14 cellular contexts compared by ENCODE assay signal in the genomic region with DNA sequence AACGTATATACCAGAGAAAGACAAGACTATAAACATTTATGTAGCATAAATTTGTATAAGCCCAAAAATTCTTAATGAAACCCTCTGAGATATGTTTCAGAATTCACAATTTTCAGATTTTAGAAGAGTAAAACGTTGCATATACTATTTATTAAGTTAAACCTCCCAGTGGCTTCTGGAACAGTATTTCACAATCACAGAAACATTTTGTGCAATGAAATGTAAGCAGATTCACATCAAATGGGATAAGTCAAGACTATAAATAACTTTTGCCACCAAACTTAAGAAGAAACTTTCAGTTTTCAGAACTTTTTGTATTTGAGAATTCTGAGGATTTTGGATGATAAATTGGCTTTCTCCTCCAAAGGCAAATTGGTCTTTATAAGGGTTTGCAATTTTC. TPM values are rescaled to one million over a fixed set of nuclear protein-coding genes. Genes with fewer than 3 reads are reported as not detected.
DNase-seq lines count a peak whose midpoint lies in the region; ATAC-seq, FAIRE-seq and TF ChIP-seq lines count a peak whose summit lies in the region.
"Had no signal": no experiment of that assay in that cellular context is flagged by ENCODE, and none has a peak within 500 bp of the region (broad histone marks: within the 10 kb centered on the region; RNA-seq: fewer than 3 reads in every experiment).

No MANE protein-coding gene starts in this region.

- H3K27me3 Mint-ChIP-seq in activated naive CD8-positive, alpha-beta T cell: no peaks in the 10 kb centered on the region
- H3K27me3 Mint-ChIP-seq in activated naive CD8-positive, alpha-beta T cell treated with anti-CD3 and anti-CD28 coated beads, Interleukin-2, amount 50 U/mL, for 24 hours: no peaks in the 10 kb centered on the region
- no peaks in the 10 kb centered on the region for H3K27me3 Mint-ChIP-seq in activated T-helper 2 cell treated with anti-CD3 and anti-CD28 coated beads, Interferon-gamma antibody, Interleukin-2, Interleukin-4, amounts not matched to agents 10 μg/mL and 5 μg/mL and 100 μg/mL, durations not matched to agents 14 hours and 24 hours and 36 hours (ENCODE audit: low read depth)

- H3K36me3 ChIP-seq in uterus: no peaks in the 10 kb centered on the region
- H3K36me3 ChIP-seq: ovary had no signal

- H3K9me3 ChIP-seq in uterus: no peaks in the 10 kb centered on the region
- H3K9me3 ChIP-seq: ovary, upper lobe of left lung had no signal

- peaks cover 49% of the 10 kb centered on the region for H3K4me1 Mint-ChIP-seq in activated naive CD8-positive, alpha-beta T cell (ENCODE audit: low read depth)
- peaks cover 28% of the 10 kb centered on the region for H3K4me1 Mint-ChIP-seq in activated naive CD8-positive, alpha-beta T cell treated with anti-CD3 and anti-CD28 coated beads, Interleukin-2, amount 50 U/mL, for 24 hours
- H3K4me1 Mint-ChIP-seq in activated T-helper 2 cell treated with anti-CD3 and anti-CD28 coated beads, Interferon-gamma antibody, Interleukin-2, Interleukin-4, amounts not matched to agents 10 μg/mL and 5 μg/mL and 100 μg/mL, durations not matched to agents 14 hours and 24 hours and 36 hours (ENCODE audit: low read depth): peaks cover 24% of the 10 kb centered on the region

- DNase-seq in activated naive CD8-positive, alpha-beta T cell treated with anti-CD3 and anti-CD28 coated beads, Interleukin-2, amount 50 U/mL, for 24 hours: no peak
- no peak for DNase-seq in activated T-helper 2 cell treated with anti-CD3 and anti-CD28 coated beads, Interferon-gamma antibody, Interleukin-2, Interleukin-4, amounts not matched to agents 10 μg/mL and 5 μg/mL and 100 μg/mL, durations not matched to agents 14 hours and 24 hours and 36 hours (ENCODE audit: low spot score)
- peak; percentile 27 for DNase-seq in kidney glomerular epithelial cell (lab: John Stamatoyannopoulos, UW)
- DNase-seq in uterus: no peak
- no peak for DNase-seq in erythroblast (lab: John Stamatoyannopoulos, UW)
- no peak for DNase-seq in NCI-H1694 (lab: John Stamatoyannopoulos, UW)
- DNase-seq in GM12891 (ENCODE audit: insufficient read length, low spot score): no peak
- DNase-seq: activated CD4-positive, alpha-beta T cell treated with anti-CD3 and anti-CD28 coated beads, Interleukin-2, amount 50 U/mL, for 1 hour; kidney; NCI-H510A treated with DMSO at 0.1 percent for 48 hours; ovary; upper lobe of left lung had no signal

- H3K4me3 Mint-ChIP-seq in activated naive CD8-positive, alpha-beta T cell: peak overlapping the region; percentile 32
- H3K4me3 Mint-ChIP-seq in activated naive CD8-positive, alpha-beta T cell treated with anti-CD3 and anti-CD28 coated beads, Interleukin-2, amount 50 U/mL, for 24 hours: no peak overlapping the region
- no peak overlapping the region for H3K4me3 Mint-ChIP-seq in activated T-helper 2 cell treated with anti-CD3 and anti-CD28 coated beads, Interferon-gamma antibody, Interleukin-2, Interleukin-4, amounts not matched to agents 10 μg/mL and 5 μg/mL and 100 μg/mL, durations not matched to agents 14 hours and 24 hours and 36 hours (ENCODE audit: low read depth)

- TF ChIP-seq CTCF in uterus (IDR thresholded peaks at IDR 0.05): no peak

- H3K9me3 Mint-ChIP-seq in activated naive CD8-positive, alpha-beta T cell (ENCODE audit: low read depth): no peaks in the 10 kb centered on the region
- no peaks in the 10 kb centered on the region for H3K9me3 Mint-ChIP-seq in activated naive CD8-positive, alpha-beta T cell treated with anti-CD3 and anti-CD28 coated beads, Interleukin-2, amount 50 U/mL, for 24 hours
- no peaks in the 10 kb centered on the region for H3K9me3 Mint-ChIP-seq in activated T-helper 2 cell treated with anti-CD3 and anti-CD28 coated beads, Interferon-gamma antibody, Interleukin-2, Interleukin-4, amounts not matched to agents 10 μg/mL and 5 μg/mL and 100 μg/mL, durations not matched to agents 14 hours and 24 hours and 36 hours

- peaks cover 4 to 12% of the 10 kb centered on the region in 2 donors for H3K4me1 ChIP-seq in uterus

- intact Hi-C loops in activated T-helper 2 cell treated with anti-CD3 and anti-CD28 coated beads, Interferon-gamma antibody, Interleukin-2, Interleukin-4, amounts not matched to agents 10 μg/mL and 5 μg/mL and 100 μg/mL, durations not matched to agents 14 hours and 24 hours and 36 hours (cut with micrococcal nuclease): no loop called here
- intact Hi-C loops in uterus (cut with DNase I; ENCODE audit: low total_unique reads): no loop called here

- FAIRE-seq in GM12891 (lab: Jason Lieb, UNC): no peak
- FAIRE-seq: H1, kidney had no signal

- H3K27ac ChIP-seq in uterus: peak overlapping the region; percentile 57 to 66
- H3K27ac ChIP-seq: ovary had no signal

- no peak overlapping the region for H3K4me3 ChIP-seq in uterus
- H3K4me3 ChIP-seq: ovary, upper lobe of left lung had no signal

- no peaks in the 10 kb centered on the region for H3K27me3 ChIP-seq in uterus
- H3K27me3 ChIP-seq: ovary, upper lobe of left lung had no signal

- peak overlapping the region; percentile 61 for H3K27ac Mint-ChIP-seq in activated naive CD8-positive, alpha-beta T cell
- H3K27ac Mint-ChIP-seq in activated naive CD8-positive, alpha-beta T cell treated with anti-CD3 and anti-CD28 coated beads, Interleukin-2, amount 50 U/mL, for 24 hours: no peak overlapping the region
- H3K27ac Mint-ChIP-seq in activated T-helper 2 cell treated with anti-CD3 and anti-CD28 coated beads, Interferon-gamma antibody, Interleukin-2, Interleukin-4, amounts not matched to agents 10 μg/mL and 5 μg/mL and 100 μg/mL, durations not matched to agents 14 hours and 24 hours and 36 hours: peak overlapping the region; percentile 46

- no peak for ATAC-seq in activated naive CD8-positive, alpha-beta T cell treated with anti-CD3 and anti-CD28 coated beads, Interleukin-2, amount 50 U/mL, for 24 hours

- H3K36me3 Mint-ChIP-seq in activated naive CD8-positive, alpha-beta T cell: peaks cover 5% of the 10 kb centered on the region
- peaks cover 44% of the 10 kb centered on the region for H3K36me3 Mint-ChIP-seq in activated naive CD8-positive, alpha-beta T cell treated with anti-CD3 and anti-CD28 coated beads, Interleukin-2, amount 50 U/mL, for 24 hours (ENCODE audit: low read depth)
- peaks cover 71% of the 10 kb centered on the region for H3K36me3 Mint-ChIP-seq in activated T-helper 2 cell treated with anti-CD3 and anti-CD28 coated beads, Interferon-gamma antibody, Interleukin-2, Interleukin-4, amounts not matched to agents 10 μg/mL and 5 μg/mL and 100 μg/mL, durations not matched to agents 14 hours and 24 hours and 36 hours (ENCODE audit: low read depth)

- TF ChIP-seq POLR2A in uterus (IDR thresholded peaks at IDR 0.05) (no peak), erythroblast (IDR thresholded peaks at IDR 0.05; ENCODE audit: low read length) (no peak), GM12891 (IDR thresholded peaks at IDR 0.05; ENCODE audit: low read depth, low read length) (no peak)

TF ChIP-seq in GM12891, 5 proteins besides CTCF, POLR2A, EP300 and RAD21:
- TF ChIP-seq POLR2AphosphoS5 (IDR thresholded peaks at IDR 0.05; ENCODE audit: low read depth, low read length): no peak
- no peak for TF ChIP-seq TAF1 (IDR thresholded peaks at IDR 0.05; ENCODE audit: low read depth, low read length)
- TF ChIP-seq SPI1 (IDR thresholded peaks at IDR 0.05; ENCODE audit: low read depth, low read length): no peak
- TF ChIP-seq PAX5 (IDR thresholded peaks at IDR 0.05; ENCODE audit: insufficient read depth, low read length, severe bottlenecking): no peak
- no peak for TF ChIP-seq POU2F2 (IDR thresholded peaks at IDR 0.05; ENCODE audit: low read depth, low read length)

RNA-seq across cellular contexts. Expression of a gene that starts 9.2 kb away (rescaled TPM):
- total RNA-seq in activated T-helper 2 cell treated with anti-CD3 and anti-CD28 coated beads, Interferon-gamma antibody, Interleukin-2, Interleukin-4, amounts not matched to agents 10 μg/mL and 5 μg/mL and 100 μg/mL, durations not matched to agents 14 hours and 24 hours and 36 hours: 108 and 120 TPM in 2 replicates
- total RNA-seq in uterus: 100 to 1,000 TPM in 3 of 4 donors, 10 to 100 TPM in 1; 26.4 to 140 (median 126) TPM
- polyA plus RNA-seq in GM12891 (2012; ENCODE audit: low read depth, missing spikeins): 61.6 TPM
